1 cellular context compared by ENCODE assay signal in genomic region chr3:23809840-23810341, GRCh38.
TF ChIP-seq lines count a peak whose summit lies in the region.

No MANE protein-coding gene starts in this region.

TF ChIP-seq in K562, 482 proteins besides CTCF, POLR2A, EP300 and RAD21 (continued from another document):
- 0 out of 4 replicates have a peak, but pooled peaks of 1 of the 2 experiments have one; percentile 16 for TF ChIP-seq BCLAF1 (IDR thresholded peaks at IDR 0.05; ENCODE audit: borderline replicate concordance in 1 of 2, control insufficient read depth in 1 of 2, low read depth in 2 of 2, low read length in 1 of 2)
- 0 out of 2 replicates have a peak, but pooled peaks have one; percentile 32 for TF ChIP-seq NFRKB (IDR thresholded peaks at IDR 0.05; ENCODE audit: low read depth)
- no peak for TF ChIP-seq ZNF124 (CRISPR knock-in tag; IDR thresholded peaks at IDR 0.05)
